Comparison of ENCODE assay signal across 31 cellular contexts in genomic region chr11:3347127-3347526, GRCh38.
"Had no signal": no experiment of that assay in that cellular context is flagged by ENCODE, and none has a peak within 500 bp of the region (broad histone marks: within the 10 kb centered on the region; RNA-seq: fewer than 3 reads in every experiment).

No MANE protein-coding gene starts in this region.

- H3K27ac Mint-ChIP-seq: naive thymus-derived CD8-positive, alpha-beta T cell; natural killer cell treated with Interleukin-12 subunit alpha and Interleukin-12 subunit beta and Interleukin-15 and Interleukin-18, amount 100 ng/mL, for 72 hours; nephron progenitor cell; progenitor cell of endocrine pancreas; stimulated activated effector memory CD8-positive, alpha-beta T cell treated with anti-CD3 and anti-CD28 coated beads, Interleukin-12 subunit alpha, Interleukin-12 subunit beta, amount 100 ng/mL, for 72 hours; stimulated activated naive B cell treated with anti-CD40 and anti-IgM and Interleukin-4, amounts not matched to agents 10 μg/mL and 1 μg/mL and 100 μg/mL, for 72 hours; stimulated activated naive CD8-positive, alpha-beta T cell treated with anti-CD3 and anti-CD28 coated beads, Interleukin-15, Interleukin-2, amounts not matched to agents 100 ng/mL and 50 ng/mL, for 24 hours had no signal

- H3K9me3 Mint-ChIP-seq: natural killer cell treated with Interleukin-12 subunit alpha and Interleukin-12 subunit beta and Interleukin-15 and Interleukin-18, amount 100 ng/mL, for 72 hours had no signal

- H3K4me3 ChIP-seq: ovary, psoas muscle, right lobe of liver, sigmoid colon, stomach, thoracic aorta, thyroid gland, tibial nerve, upper lobe of left lung, vagina had no signal

- H3K36me3 ChIP-seq: neutrophil, ovary, right lobe of liver, sigmoid colon, stomach, thyroid gland, tibial nerve, upper lobe of left lung, vagina had no signal

- H3K4me3 Mint-ChIP-seq: naive thymus-derived CD8-positive, alpha-beta T cell; natural killer cell treated with Interleukin-12 subunit alpha and Interleukin-12 subunit beta and Interleukin-15 and Interleukin-18, amount 100 ng/mL, for 72 hours; nephron progenitor cell; neural crest cell; stimulated activated effector memory CD8-positive, alpha-beta T cell treated with anti-CD3 and anti-CD28 coated beads, Interleukin-12 subunit alpha, Interleukin-12 subunit beta, amount 100 ng/mL, for 72 hours; stimulated activated naive B cell treated with anti-CD40 and anti-IgM and Interleukin-4, amounts not matched to agents 10 μg/mL and 1 μg/mL and 100 μg/mL, for 72 hours; stimulated activated naive CD8-positive, alpha-beta T cell treated with anti-CD3 and anti-CD28 coated beads, Interleukin-15, Interleukin-2, amounts not matched to agents 100 ng/mL and 50 ng/mL, for 24 hours had no signal

- H3K9ac ChIP-seq: parathyroid adenoma had no signal

- H3K36me3 Mint-ChIP-seq: stimulated activated effector memory CD8-positive, alpha-beta T cell treated with anti-CD3 and anti-CD28 coated beads, Interleukin-12 subunit alpha, Interleukin-12 subunit beta, amount 100 ng/mL, for 72 hours had no signal

- H3K4me1 Mint-ChIP-seq: naive thymus-derived CD8-positive, alpha-beta T cell; nephron progenitor cell; stimulated activated effector memory CD8-positive, alpha-beta T cell treated with anti-CD3 and anti-CD28 coated beads, Interleukin-12 subunit alpha, Interleukin-12 subunit beta, amount 100 ng/mL, for 72 hours had no signal

- H3K27ac ChIP-seq: neutrophil, ovary, parathyroid adenoma, psoas muscle, right lobe of liver, sigmoid colon, stomach, thoracic aorta, thyroid gland, tibial nerve, upper lobe of left lung, vagina had no signal

- H2AFZ ChIP-seq: parathyroid adenoma had no signal

- FAIRE-seq: small intestine, urothelium cell line had no signal

- H3K27me3 ChIP-seq: ovary, right lobe of liver, sigmoid colon, thyroid gland, tibial nerve, upper lobe of left lung, vagina had no signal

- DNase-seq: naive thymus-derived CD8-positive, alpha-beta T cell; nephron progenitor cell; nucleus accumbens; ovary; posterior cingulate gyrus; psoas muscle; right cardiac atrium; right lobe of liver; sigmoid colon; small intestine; stimulated activated CD4-positive, alpha-beta T cell treated with anti-CD3 and anti-CD28 coated beads, Interleukin-15, amount 100 ng/mL, for 24 hours; stimulated activated CD4-positive, alpha-beta T cell treated with anti-CD3 and anti-CD28 coated beads, Interleukin-2, amount 100 ng/mL, for 24 hours; stimulated activated CD4-positive, alpha-beta T cell treated with anti-CD3 and anti-CD28 coated beads, Interleukin-2, amount 100 ng/mL, for 48 hours; stimulated activated CD4-positive, alpha-beta T cell treated with anti-CD3 and anti-CD28 coated beads, Interleukin-4, amount 100 ng/mL, for 24 hours; stimulated activated naive B cell treated with anti-CD40 and anti-IgM and Interleukin-4, amounts not matched to agents 10 μg/mL and 1 μg/mL and 100 μg/mL, for 72 hours; stimulated activated naive CD4-positive, alpha-beta T cell treated with Interleukin-2 at 50 U/mL for 16 hours; stomach; thyroid gland; trophoblast cell; upper lobe of left lung had no signal

- ATAC-seq: naive thymus-derived CD8-positive, alpha-beta T cell; natural killer cell treated with Interleukin-12 subunit alpha and Interleukin-12 subunit beta and Interleukin-15 and Interleukin-18, amount 100 ng/mL, for 72 hours; psoas muscle; right cardiac atrium; right lobe of liver; stimulated activated effector memory CD8-positive, alpha-beta T cell treated with anti-CD3 and anti-CD28 coated beads, Interleukin-12 subunit alpha, Interleukin-12 subunit beta, amount 100 ng/mL, for 72 hours; stimulated activated naive B cell treated with anti-CD40 and anti-IgM and Interleukin-4, amounts not matched to agents 10 μg/mL and 1 μg/mL and 100 μg/mL, for 72 hours had no signal

- H3K79me2 ChIP-seq: parathyroid adenoma had no signal

- H3K4me1 ChIP-seq: parathyroid adenoma, psoas muscle, right lobe of liver, sigmoid colon, stomach, thyroid gland, tibial nerve, upper lobe of left lung, vagina had no signal

- H3K9me3 ChIP-seq: neutrophil, ovary, thyroid gland, vagina had no signal
